In the genomic region with DNA sequence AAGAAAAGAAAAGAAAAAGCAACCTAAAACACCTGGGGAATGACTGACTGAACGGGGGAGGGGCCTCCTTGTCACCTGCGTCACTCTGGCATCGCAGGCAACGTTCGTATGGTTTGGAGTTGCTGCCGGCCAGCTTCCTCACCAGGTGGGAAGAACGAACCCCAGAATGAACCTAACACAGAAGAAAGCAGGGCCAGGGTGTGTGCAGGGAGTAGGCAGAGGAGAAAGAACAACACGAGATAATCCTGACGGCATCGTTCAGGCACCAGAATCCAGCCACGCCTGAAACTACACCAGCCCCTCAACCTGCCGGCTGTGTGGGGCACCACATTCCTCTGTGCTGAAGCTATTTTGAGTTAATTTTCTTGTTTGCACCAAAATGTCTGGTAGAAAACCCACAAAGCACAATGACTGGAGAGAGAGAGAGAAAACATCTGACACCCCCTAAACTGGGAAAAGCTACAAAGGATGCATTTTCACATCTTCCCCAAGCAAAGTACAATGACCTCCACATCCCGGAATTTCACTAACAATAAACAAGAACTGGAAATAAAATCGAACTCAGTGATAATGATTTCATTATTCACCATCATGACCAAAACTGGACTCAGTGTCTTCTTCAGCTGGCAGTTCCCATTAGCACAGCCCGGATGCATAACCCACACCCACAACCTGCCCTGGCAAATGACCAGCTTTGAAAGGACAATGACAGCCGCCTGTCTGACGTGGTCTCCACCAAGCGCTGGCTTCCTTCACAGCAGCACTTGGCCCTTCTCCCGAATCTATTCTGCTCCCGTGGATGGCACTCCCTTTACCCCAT, we compare ENCODE assay signal across 22 cellular contexts. TPM values are rescaled to one million over a fixed set of nuclear protein-coding genes. Genes with fewer than 3 reads are reported as not detected.
DNase-seq lines count a peak whose midpoint lies in the region; FAIRE-seq and TF ChIP-seq lines count a peak whose summit lies in the region.
"Had no signal": no experiment of that assay in that cellular context is flagged by ENCODE, and none has a peak within 500 bp of the region (broad histone marks: within the 10 kb centered on the region; RNA-seq: fewer than 3 reads in every experiment).

No MANE protein-coding gene starts in this region.

- no peak overlapping the region for H3K14ac ChIP-seq in H1 (ENCODE audit: insufficient read length)
- H3K14ac ChIP-seq in mesenchymal stem cell (ENCODE audit: low read length in 2 of 2): no peak overlapping the region

- no peak overlapping the region for H3K27ac Mint-ChIP-seq in MCF 10A (ENCODE audit: low read depth, unreplicated experiment)
- H3K27ac Mint-ChIP-seq: activated T-helper 2 cell treated with anti-CD3 and anti-CD28 coated beads, Interferon-gamma antibody, Interleukin-2, Interleukin-4, amounts not matched to agents 10 μg/mL and 5 μg/mL and 100 μg/mL, durations not matched to agents 14 hours and 24 hours and 36 hours; CD4-positive, CD25-positive, alpha-beta regulatory T cell; HFFc6; IgD-negative memory B cell; stimulated activated naive B cell treated with anti-CD40 and anti-IgM and Interleukin-4, amounts not matched to agents 10 μg/mL and 1 μg/mL and 100 μg/mL, for 72 hours had no signal

- H3K23ac ChIP-seq in H1 (ENCODE audit: insufficient read length): no peak overlapping the region
- H3K23ac ChIP-seq in mesenchymal stem cell (ENCODE audit: low read length in 2 of 2): no peak overlapping the region

- H3K4me1 Mint-ChIP-seq in MCF 10A (ENCODE audit: insufficient read depth, unreplicated experiment): no peaks in the 10 kb centered on the region
- H3K4me1 Mint-ChIP-seq: stimulated activated naive B cell treated with anti-CD40 and anti-IgM and Interleukin-4, amounts not matched to agents 10 μg/mL and 1 μg/mL and 100 μg/mL, for 72 hours had no signal

- peaks cover 0 to 5% of the 10 kb centered on the region in 2 experiments for H4K20me1 ChIP-seq in H1 (replicated peaks in 1 of 2; ENCODE audit: control insufficient read depth in 1 of 2, insufficient read depth in 2 of 2, low read length in 2 of 2)

- H2AK5ac ChIP-seq in H1 (ENCODE audit: low read depth, low read length): no peak overlapping the region
- peak overlapping the region; percentile 45 for H2AK5ac ChIP-seq in mesenchymal stem cell (ENCODE audit: low read length, severe bottlenecking)

- H3K79me2 ChIP-seq in H1 (ENCODE audit: control insufficient read depth in 1 of 2, insufficient read depth in 2 of 2, low read length in 2 of 2): no peaks in the 10 kb centered on the region

- POLR2A ChIA-PET in MCF 10A (lab: Yijun Ruan, JAX) (interaction anchor here (0.9 kb wide), 1 partner anchor 9 kb away, joined by 3 read pairs; no protein-coding TSS in a partner anchor), H1 (lab: Charles Lee; ENCODE audit: partially characterized antibody) (interaction anchor here (1.3 kb wide), 1 partner anchor 186 kb away, joined by 3 read pairs; no protein-coding TSS in a partner anchor)

- H2AFZ ChIP-seq in H1 (ENCODE audit: low read length): no peak overlapping the region
- H2AFZ ChIP-seq in mesenchymal stem cell (ENCODE audit: low read depth, low read length): no peak overlapping the region

- H3K9me3 Mint-ChIP-seq in MCF 10A (ENCODE audit: unreplicated experiment): no peaks in the 10 kb centered on the region
- H3K9me3 Mint-ChIP-seq: activated T-helper 2 cell treated with anti-CD3 and anti-CD28 coated beads, Interferon-gamma antibody, Interleukin-2, Interleukin-4, amounts not matched to agents 10 μg/mL and 5 μg/mL and 100 μg/mL, durations not matched to agents 14 hours and 24 hours and 36 hours; CD4-positive, CD25-positive, alpha-beta regulatory T cell; HFFc6; IgD-negative memory B cell; stimulated activated naive B cell treated with anti-CD40 and anti-IgM and Interleukin-4, amounts not matched to agents 10 μg/mL and 1 μg/mL and 100 μg/mL, for 72 hours had no signal

- no peak for FAIRE-seq in H1 (lab: Jason Lieb, UNC)
- FAIRE-seq: A549, GM18507 had no signal

- H3K4ac ChIP-seq in H1 (replicated peaks; ENCODE audit: insufficient read length, low read depth, low read length): no peak overlapping the region
- H3K4ac ChIP-seq in mesenchymal stem cell (ENCODE audit: low read depth in 1 of 2, low read length in 2 of 2): no peak overlapping the region

- no peak overlapping the region for H3K4me3 Mint-ChIP-seq in MCF 10A (ENCODE audit: unreplicated experiment)
- H3K4me3 Mint-ChIP-seq: CD4-positive, CD25-positive, alpha-beta regulatory T cell; HFFc6; stimulated activated naive B cell treated with anti-CD40 and anti-IgM and Interleukin-4, amounts not matched to agents 10 μg/mL and 1 μg/mL and 100 μg/mL, for 72 hours had no signal

- CTCF ChIA-PET in MCF 10A (lab: Yijun Ruan, JAX): no interaction called here
- CTCF ChIA-PET in H1 (lab: Charles Lee; ENCODE audit: partially characterized antibody): interaction anchor here (0.7 to 1.4 kb wide), 4 partner anchors 12 to 239 kb away, joined by 3 to 4 read pairs (median 3); no protein-coding TSS in a partner anchor

- H3K23me2 ChIP-seq in H1 (ENCODE audit: low read depth, low read length): peaks cover 5% of the 10 kb centered on the region; the same call in 1 of the 2 replicates

- H3K9me3 ChIP-seq in breast epithelium (no peaks in the 10 kb centered on the region), H1 (ENCODE audit: insufficient read depth in 2 of 2, low read depth in 1 of 2, low read length in 1 of 2) (no peaks in the 10 kb centered on the region), mesenchymal stem cell (ENCODE audit: control insufficient read depth, low read length) (no peaks in the 10 kb centered on the region)
- H3K9me3 ChIP-seq: A549, upper lobe of right lung had no signal

- BruUV-seq in MCF 10A (replicated peaks; lab: Mats Ljungman, UMichigan): no TSS peak

- H3K79me1 ChIP-seq in H1 (ENCODE audit: low read depth, low read length): no peaks in the 10 kb centered on the region; the same call in 1 of the 2 replicates
- peaks cover 18% of the 10 kb centered on the region for H3K79me1 ChIP-seq in mesenchymal stem cell (replicated peaks; ENCODE audit: low read length, poor library complexity, severe bottlenecking)

- peak overlapping the region; percentile 52 to 69 for H3K27ac ChIP-seq in breast epithelium
- H3K27ac ChIP-seq in H1 (ENCODE audit: low read depth, low read length): no peak overlapping the region
- no peak overlapping the region for H3K27ac ChIP-seq in mesenchymal stem cell (ENCODE audit: low read length, poor library complexity, severe bottlenecking)
- peak overlapping the region; percentile 98 for H3K27ac ChIP-seq in temporal lobe (ENCODE audit: low read depth, low read length)
- H3K27ac ChIP-seq: A549, coronary artery, epithelial cell of prostate, upper lobe of right lung had no signal

- TF ChIP-seq CTCF in breast epithelium (IDR thresholded peaks at IDR 0.05) (no peak), MCF 10A (IDR thresholded peaks at IDR 0.05; ENCODE audit: unreplicated experiment) (no peak), H1 (IDR thresholded peaks at IDR 0.05; ENCODE audit: control extremely low read depth in 1 of 3, insufficient read depth in 1 of 3, low read depth in 1 of 3, low read length in 3 of 3) (no peak)

- H3K4me3 ChIP-seq in breast epithelium (no peak overlapping the region), H1 (ENCODE audit: extremely low read depth in 1 of 4, insufficient read depth in 2 of 4, low read depth in 3 of 4, low read length in 4 of 4) (no peak overlapping the region), mesenchymal stem cell (ENCODE audit: insufficient read depth in 1 of 2, low read depth in 1 of 2, low read length in 2 of 2) (no peak overlapping the region)
- H3K4me3 ChIP-seq: A549, coronary artery, upper lobe of right lung had no signal

- H2BK20ac ChIP-seq in H1 (ENCODE audit: low read length): no peak overlapping the region

- no peak overlapping the region for H2BK5ac ChIP-seq in H1 (ENCODE audit: low read depth, low read length)
- no peak overlapping the region for H2BK5ac ChIP-seq in mesenchymal stem cell (ENCODE audit: low read depth, low read length, poor library complexity, severe bottlenecking)

- peaks cover 12% of the 10 kb centered on the region for H3K36me3 Mint-ChIP-seq in MCF 10A (ENCODE audit: insufficient read depth, unreplicated experiment)
- H3K36me3 Mint-ChIP-seq: CD4-positive, CD25-positive, alpha-beta regulatory T cell had no signal

- WGBS in H1 (ENCODE audit: extremely low coverage in 1 of 2, insufficient coverage in 1 of 2, insufficient read length in 1 of 2, insufficient replicate concordance in 2 of 2, low coverage in 1 of 2, low lambda C conversion rate in 2 of 2, missing lambda C conversion rate in 1 of 2), 2 experiments: 91% methylated on average over 19 of the region's 20 CpGs; no CpG with 5 or more reads in 1 of the 2 experiments
- 86% methylated on average over 17 of the region's 20 CpGs for WGBS in mesenchymal stem cell

- no peak overlapping the region for H4K91ac ChIP-seq in H1 (replicated peaks; ENCODE audit: insufficient read length, low read length)
- H4K91ac ChIP-seq in mesenchymal stem cell (ENCODE audit: low read length): no peak overlapping the region

- H3K4me1 ChIP-seq in breast epithelium (no peaks in the 10 kb centered on the region), H1 (replicated peaks in 1 of 4; ENCODE audit: control insufficient read depth in 3 of 4, insufficient read depth in 4 of 4, low read length in 3 of 4) (no peaks in the 10 kb centered on the region), mesenchymal stem cell (ENCODE audit: control insufficient read depth, insufficient read depth, low read depth, low read length) (peaks cover 12% of the 10 kb centered on the region)
- H3K4me1 ChIP-seq: A549, upper lobe of right lung had no signal

- DNase-seq in breast epithelium (ENCODE audit: low spot score in 2 of 2) (peak in 1 of 2 donors; percentile 67), MCF 10A (ENCODE audit: unreplicated experiment) (no peak), H1 (ENCODE audit: low read depth in 1 of 2, low spot score in 2 of 2) (no peak), mesenchymal stem cell (no peak), NCI-H524 treated with DMSO at 0.1 percent for 48 hours (lab: John Stamatoyannopoulos, UW) (no peak), iPS-NIHi7 (ENCODE audit: extremely low spot score) (no peak)
- no peak for DNase-seq in NK-92 treated with Interleukin-12 subunit alpha and Interleukin-12 subunit beta, amount 100 ng/mL, for 24 hours (lab: John Stamatoyannopoulos, UW)
- DNase-seq: CD4-positive, CD25-positive, alpha-beta regulatory T cell; DMS79 treated with DMSO at 0.1 percent for 48 hours; HFFc6; islet precursor cell; MV-4-11; stimulated activated naive B cell treated with anti-CD40 and anti-IgM and Interleukin-4, amounts not matched to agents 10 μg/mL and 1 μg/mL and 100 μg/mL, for 72 hours; T-helper 2 cell; upper lobe of right lung had no signal

- H3K36me3 ChIP-seq in breast epithelium (no peaks in the 10 kb centered on the region), H1 (ENCODE audit: control insufficient read depth in 2 of 4, insufficient read depth in 4 of 4, low read length in 3 of 4) (no peaks in the 10 kb centered on the region), mesenchymal stem cell (ENCODE audit: control insufficient read depth in 1 of 2, insufficient read depth in 2 of 2, low read depth in 1 of 2, low read length in 2 of 2) (peaks cover 0 to 17% of the 10 kb centered on the region in 2 experiments)
- H3K36me3 ChIP-seq: upper lobe of right lung had no signal

- no peak overlapping the region for H3K18ac ChIP-seq in H1 (ENCODE audit: extremely low read depth, low read length)
- no peak overlapping the region for H3K18ac ChIP-seq in mesenchymal stem cell (ENCODE audit: low read depth in 1 of 2, low read length in 2 of 2)

- no peak overlapping the region for H3K56ac ChIP-seq in H1 (replicated peaks; ENCODE audit: insufficient read length, low read depth, low read length)

- no peak for TF ChIP-seq RAD21 in H1 (IDR thresholded peaks at IDR 0.05 in 1 of 2, conservative IDR thresholded peaks at IDR 0.05 in 1 of 2; ENCODE audit: low read depth in 2 of 2, low read length in 2 of 2)

- H2BK12ac ChIP-seq in H1 (ENCODE audit: low read depth, low read length) (no peak overlapping the region), mesenchymal stem cell (ENCODE audit: low read length in 2 of 2) (no peak overlapping the region)

- no peak overlapping the region for H3K9ac ChIP-seq in H1 (replicated peaks in 1 of 4; ENCODE audit: extremely low read depth in 1 of 4, low read depth in 3 of 4, low read length in 3 of 4)
- H3K9ac ChIP-seq in mesenchymal stem cell (ENCODE audit: low read length): no peak overlapping the region

- H2BK120ac ChIP-seq in H1 (replicated peaks; ENCODE audit: low read depth, low read length): no peak overlapping the region
- H2BK120ac ChIP-seq in mesenchymal stem cell (ENCODE audit: low read depth, low read length): no peak overlapping the region

- H3K27me3 Mint-ChIP-seq in MCF 10A (ENCODE audit: insufficient read depth, unreplicated experiment): no peaks in the 10 kb centered on the region
- H3K27me3 Mint-ChIP-seq: CD4-positive, CD25-positive, alpha-beta regulatory T cell; stimulated activated naive B cell treated with anti-CD40 and anti-IgM and Interleukin-4, amounts not matched to agents 10 μg/mL and 1 μg/mL and 100 μg/mL, for 72 hours had no signal

- 0 out of 2 replicates have a peak overlapping the region, but pooled peaks have one; percentile 29 for H2BK15ac ChIP-seq in H1 (ENCODE audit: low read length)
- H2BK15ac ChIP-seq in mesenchymal stem cell (ENCODE audit: low read depth, poor library complexity, severe bottlenecking): no peak overlapping the region

- no peak for TF ChIP-seq EP300 in H1 (IDR thresholded peaks at IDR 0.05; ENCODE audit: borderline replicate concordance in 1 of 2, low read depth in 2 of 2, low read length in 2 of 2)

- H4K5ac ChIP-seq in H1 (ENCODE audit: insufficient read length, low read depth, low read length): no peak overlapping the region

- H3K4me2 ChIP-seq in H1 (ENCODE audit: insufficient read depth in 1 of 2, low read depth in 2 of 2, low read length in 2 of 2) (no peak overlapping the region), mesenchymal stem cell (ENCODE audit: low read length, poor library complexity, severe bottlenecking) (no peak overlapping the region)
- H3K4me2 ChIP-seq: A549 had no signal

- intact Hi-C loops in breast epithelium (cut with DNase I; ENCODE audit: low total_unique reads): no loop called here
- intact Hi-C loops in MCF 10A (cut with micrococcal nuclease): no loop called here

- H3K27me3 ChIP-seq in breast epithelium: no peaks in the 10 kb centered on the region
- H3K27me3 ChIP-seq in H1 (replicated peaks in 1 of 4; ENCODE audit: control insufficient read depth in 3 of 4, extremely low read depth in 1 of 4, insufficient read depth in 3 of 4, low read length in 3 of 4): no peaks in the 10 kb centered on the region; a peak in 2 of 7 replicates
- H3K27me3 ChIP-seq in mesenchymal stem cell (ENCODE audit: control insufficient read depth in 1 of 2, insufficient read depth in 1 of 2, low read length in 2 of 2): no peaks in the 10 kb centered on the region
- H3K27me3 ChIP-seq: upper lobe of right lung had no signal

- TF ChIP-seq POLR2A in breast epithelium (IDR thresholded peaks at IDR 0.05): no peak
- TF ChIP-seq POLR2A in H1 (IDR thresholded peaks at IDR 0.05; ENCODE audit: control extremely low read depth in 1 of 2, low read depth in 2 of 2, low read length in 2 of 2): no peak

- no peak overlapping the region for H4K8ac ChIP-seq in H1 (ENCODE audit: extremely low read depth, insufficient read depth, low read length)
- no peak overlapping the region for H4K8ac ChIP-seq in mesenchymal stem cell (ENCODE audit: low read length)

RNA-seq across cellular contexts. Expression of a gene that starts 23.6 kb away (rescaled TPM):
- total RNA-seq in breast epithelium (10 to 100 TPM in 2 of 3 donors, 1 to 10 TPM in 1; 8.8 to 25.6 (median 12.8) TPM), MCF 10A (2022) (5.9 and 6.3 TPM in 2 replicates), temporal lobe (13.0 TPM)
- total RNA-seq in H1 (2021; fragmentation: NEBNext Ultra II Directional; extraction: Animal tissue kit (Norgen Biotek cat#: 25700)): 3.1 and 3.3 TPM in 2 replicates
- polyA plus RNA-seq in H1 (2011; rRNA removed): 4.6 and 7.1 TPM in 2 replicates
- polyA plus RNA-seq in H1 (2011; cell fraction: cytosol; rRNA removed): 2.9 TPM
- polyA plus RNA-seq in H1 (2011; cell fraction: nucleus; rRNA removed): 5.8 TPM
- 4.1 to 5.9 TPM (median 4.3 TPM) in 4 replicates for polyA plus RNA-seq in H1 (2012, experiment 1 of 2)
- 13.5 TPM for polyA plus RNA-seq in H1 (2012, experiment 2 of 2)
- 2.4 TPM for polyA plus RNA-seq in H1 (2013, experiment 1 of 2)
- 3.6 TPM for polyA plus RNA-seq in H1 (2013, experiment 2 of 2)
- polyA minus RNA-seq in H1 (2011; rRNA and poly(A)+ RNA removed): 0.95 and 1.5 TPM in 2 replicates
- 1.1 TPM for polyA minus RNA-seq in H1 (2011; cell fraction: cytosol; rRNA and poly(A)+ RNA removed)
- polyA minus RNA-seq in H1 (2011; cell fraction: nucleus; rRNA and poly(A)+ RNA removed): 1.8 TPM
- polyA plus RNA-seq in mesenchymal stem cell (2013, experiment 1 of 2): 8.5 TPM
- polyA plus RNA-seq in mesenchymal stem cell (2013, experiment 2 of 2): 7.7 TPM

RNA-seq across cellular contexts. Expression of a gene that starts 26.6 kb away (rescaled TPM):
- total RNA-seq in breast epithelium (100 to 1,000 TPM in 1 of 3 donors, 10 to 100 TPM in 2; 74.2 to 118 (median 83.9) TPM), MCF 10A (2022) (87.3 and 88.3 TPM in 2 replicates), temporal lobe (43.0 TPM)
- 82.0 and 88.8 TPM in 2 replicates for total RNA-seq in H1 (2021; fragmentation: NEBNext Ultra II Directional; extraction: Animal tissue kit (Norgen Biotek cat#: 25700))
- polyA plus RNA-seq in H1 (2011; rRNA removed): 100 and 101 TPM in 2 replicates
- 110 TPM for polyA plus RNA-seq in H1 (2011; cell fraction: cytosol; rRNA removed)
- 107 TPM for polyA plus RNA-seq in H1 (2011; cell fraction: nucleus; rRNA removed)
- polyA plus RNA-seq in H1 (2012, experiment 1 of 2): 81.1 to 86.2 TPM (median 86.2 TPM) in 4 replicates
- polyA plus RNA-seq in H1 (2012, experiment 2 of 2): 57.9 TPM
- polyA plus RNA-seq in H1 (2013, experiment 1 of 2): 70.1 TPM
- 72.8 TPM for polyA plus RNA-seq in H1 (2013, experiment 2 of 2)
- polyA minus RNA-seq in H1 (2011; rRNA and poly(A)+ RNA removed): 93.1 and 96.5 TPM in 2 replicates
- 50.5 TPM for polyA minus RNA-seq in H1 (2011; cell fraction: cytosol; rRNA and poly(A)+ RNA removed)
- polyA minus RNA-seq in H1 (2011; cell fraction: nucleus; rRNA and poly(A)+ RNA removed): 34.8 TPM
- polyA plus RNA-seq in mesenchymal stem cell (2013, experiment 1 of 2): 65.7 TPM
- 65.3 TPM for polyA plus RNA-seq in mesenchymal stem cell (2013, experiment 2 of 2)

RNA-seq across cellular contexts. Expression of a gene that starts 41.6 kb away (rescaled TPM):
- 10 to 100 TPM; 10.4 to 22.1 (median 18.0) TPM for total RNA-seq in breast epithelium
- total RNA-seq in MCF 10A (2022): 21.5 and 24.4 TPM in 2 replicates
- 21.4 and 23.3 TPM in 2 replicates for total RNA-seq in H1 (2021; fragmentation: NEBNext Ultra II Directional; extraction: Animal tissue kit (Norgen Biotek cat#: 25700))
- polyA plus RNA-seq in H1 (2011; rRNA removed): 17.1 and 18.1 TPM in 2 replicates
- 17.3 TPM for polyA plus RNA-seq in H1 (2011; cell fraction: cytosol; rRNA removed)
- polyA plus RNA-seq in H1 (2011; cell fraction: nucleus; rRNA removed): 19.5 TPM
- 29.8 to 30.3 TPM (median 30.2 TPM) in 4 replicates for polyA plus RNA-seq in H1 (2012, experiment 1 of 2)
- 18.4 TPM for polyA plus RNA-seq in H1 (2012, experiment 2 of 2)
- polyA plus RNA-seq in H1 (2013, experiment 1 of 2): 13.8 TPM
- polyA plus RNA-seq in H1 (2013, experiment 2 of 2): 13.2 TPM
- 10.1 and 10.7 TPM in 2 replicates for polyA minus RNA-seq in H1 (2011; rRNA and poly(A)+ RNA removed)
- 8.7 TPM for polyA minus RNA-seq in H1 (2011; cell fraction: cytosol; rRNA and poly(A)+ RNA removed)
- 4.8 TPM for polyA minus RNA-seq in H1 (2011; cell fraction: nucleus; rRNA and poly(A)+ RNA removed)
- polyA plus RNA-seq in mesenchymal stem cell (2013, experiment 1 of 2): 13.0 TPM
- polyA plus RNA-seq in mesenchymal stem cell (2013, experiment 2 of 2): 12.8 TPM
- total RNA-seq in temporal lobe: 25.6 TPM

Comparison
In these comparisons a context has a peak if more than half of its experiments do, and no peak if none do; other contexts are left out.
1. H3K27ac ChIP-seq: peak in breast epithelium (2 of 2) and temporal lobe (single experiment); none in H1 (single experiment) and mesenchymal stem cell (single experiment).